In genomic region chr5:111946556-111946955, GRCh38 we compare ENCODE assay signal across 30 cellular contexts.
"Had no signal": no experiment of that assay in that cellular context is flagged by ENCODE, and none has a peak within 500 bp of the region (broad histone marks: within the 10 kb centered on the region; RNA-seq: fewer than 3 reads in every experiment).

No MANE protein-coding gene starts in this region.

- H3K4me3 ChIP-seq: left ventricle myocardium inferior, lung, neural progenitor cell, pancreas, prostate gland, skin epidermis, stomach, testis, thyroid gland, transverse colon, upper lobe of left lung, vagina had no signal

- H3K36me3 Mint-ChIP-seq: immature natural killer cell; mesothelial cell of epicardium; natural killer cell; neural progenitor cell; stimulated activated naive B cell treated with anti-CD40 and anti-IgM and Interleukin-4, amounts not matched to agents 10 μg/mL and 1 μg/mL and 100 μg/mL, for 72 hours had no signal

- H3K4me1 ChIP-seq: left ventricle myocardium inferior, pancreas, prostate gland, stomach, testis, thyroid gland, transverse colon, upper lobe of left lung, vagina had no signal

- H3K27me3 ChIP-seq: neural progenitor cell, pancreas, stomach, testis, thyroid gland, transverse colon, upper lobe of left lung, vagina had no signal

- H3K4me1 Mint-ChIP-seq: immature natural killer cell; mesothelial cell of epicardium; naive B cell; natural killer cell; nephron progenitor cell; neural progenitor cell; stimulated activated naive B cell treated with anti-CD40 and anti-IgM and Interleukin-4, amounts not matched to agents 10 μg/mL and 1 μg/mL and 100 μg/mL, for 72 hours had no signal

- H3K4me3 Mint-ChIP-seq: immature natural killer cell; mesothelial cell of epicardium; naive B cell; natural killer cell; nephron progenitor cell; neural progenitor cell; stimulated activated naive B cell treated with anti-CD40 and anti-IgM and Interleukin-4, amounts not matched to agents 10 μg/mL and 1 μg/mL and 100 μg/mL, for 72 hours had no signal

- H3K27me3 Mint-ChIP-seq: stimulated activated naive B cell treated with anti-CD40 and anti-IgM and Interleukin-4, amounts not matched to agents 10 μg/mL and 1 μg/mL and 100 μg/mL, for 72 hours had no signal

- H3K27ac Mint-ChIP-seq: immature natural killer cell; mesothelial cell of epicardium; natural killer cell; nephron progenitor cell; neural progenitor cell; stimulated activated naive B cell treated with anti-CD40 and anti-IgM and Interleukin-4, amounts not matched to agents 10 μg/mL and 1 μg/mL and 100 μg/mL, for 72 hours had no signal

- H3K36me3 ChIP-seq: left ventricle myocardium inferior, neural progenitor cell, pancreas, prostate gland, stomach, thyroid gland, transverse colon, upper lobe of left lung, vagina had no signal

- H3K9me3 Mint-ChIP-seq: naive B cell; nephron progenitor cell; neural progenitor cell; stimulated activated naive B cell treated with anti-CD40 and anti-IgM and Interleukin-4, amounts not matched to agents 10 μg/mL and 1 μg/mL and 100 μg/mL, for 72 hours had no signal

- H3K27ac ChIP-seq: left ventricle myocardium inferior, neural progenitor cell, pancreas, prostate gland, stomach, testis, thyroid gland, transverse colon, upper lobe of left lung, vagina had no signal

- H2AFZ ChIP-seq: neural progenitor cell had no signal

- H3K4me2 ChIP-seq: neural progenitor cell had no signal

- DNase-seq: hypothalamus; immature natural killer cell; kidney; left ventricle myocardium inferior; mesendoderm; naive B cell; natural killer cell; nephron progenitor cell; pancreas; posterior cingulate gyrus; retina; right cardiac atrium; stimulated activated CD4-positive, alpha-beta T cell treated with anti-CD3 and anti-CD28 coated beads, Interleukin-12 subunit alpha, Interleukin-12 subunit beta, amount 100 ng/mL, for 4 hours; stimulated activated CD4-positive, alpha-beta T cell treated with anti-CD3 and anti-CD28 coated beads, Interleukin-15, amount 100 ng/mL, for 24 hours; stimulated activated CD4-positive, alpha-beta T cell treated with anti-CD3 and anti-CD28 coated beads, Interleukin-2, amount 100 ng/mL, for 24 hours; stimulated activated CD4-positive, alpha-beta T cell treated with anti-CD3 and anti-CD28 coated beads, Interleukin-4, amount 100 ng/mL, for 1 hour; stimulated activated naive B cell treated with anti-CD40 and anti-IgM and Interleukin-4, amounts not matched to agents 10 μg/mL and 1 μg/mL and 100 μg/mL, for 72 hours; stimulated activated naive CD8-positive, alpha-beta T cell treated with anti-CD3 and anti-CD28 coated beads, Interleukin-15, Interleukin-2, amounts not matched to agents 100 U/mL and 50 U/mL, for 24 hours; stomach; testis; thyroid gland; transverse colon; upper lobe of left lung had no signal

- ATAC-seq: natural killer cell; pancreas; right cardiac atrium; sciatic nerve; stimulated activated naive B cell treated with anti-CD40 and anti-IgM and Interleukin-4, amounts not matched to agents 10 μg/mL and 1 μg/mL and 100 μg/mL, for 72 hours; stimulated activated naive CD8-positive, alpha-beta T cell treated with anti-CD3 and anti-CD28 coated beads, Interleukin-15, Interleukin-2, amounts not matched to agents 100 U/mL and 50 U/mL, for 24 hours had no signal
